In genomic region chr12:5022465-5023061, GRCh38 we compare ENCODE assay signal across 8 cellular contexts. TPM values are rescaled to one million over a fixed set of nuclear protein-coding genes. Genes with fewer than 3 reads are reported as not detected.
DNase-seq lines count a peak whose midpoint lies in the region; ATAC-seq and TF ChIP-seq lines count a peak whose summit lies in the region.

No MANE protein-coding gene starts in this region.

- CTCF ChIA-PET in Caco-2 (lab: Charles Lee): interaction anchor here (0.7 to 2.8 kb wide), 5 partner anchors 9 to 167 kb away, joined by 3 to 15 read pairs (median 5); no protein-coding TSS in a partner anchor

- H3K27me3 ChIP-seq in Caco-2 (replicated peaks; ENCODE audit: control insufficient read depth, insufficient read depth, low read length) (peaks cover 3% of the 10 kb centered on the region; the same call in 1 of the 2 replicates), NT2/D1 (ENCODE audit: insufficient read depth, insufficient read length) (peaks cover 11% of the 10 kb centered on the region), left ventricle myocardium inferior (ENCODE audit: low read depth) (no peaks in the 10 kb centered on the region)

- H3K36me3 ChIP-seq in Caco-2 (ENCODE audit: control insufficient read depth, insufficient read depth, low read length) (no peaks in the 10 kb centered on the region), NT2/D1 (ENCODE audit: insufficient read depth, insufficient read length, low read length) (no peaks in the 10 kb centered on the region), left ventricle myocardium inferior (no peaks in the 10 kb centered on the region)

- peak; percentile 98 to 99 for TF ChIP-seq CTCF in Caco-2 (IDR thresholded peaks at IDR 0.05; ENCODE audit: insufficient read depth in 1 of 2, low read depth in 1 of 2, low read length in 1 of 2, severe bottlenecking in 1 of 2, unreplicated experiment in 1 of 2)
- TF ChIP-seq CTCF in HFF-Myc (IDR thresholded peaks at IDR 0.05; ENCODE audit: low read depth, low read length, missing control alignments): peak; percentile 89
- peak; percentile 97 for TF ChIP-seq CTCF in left ventricle myocardium inferior (IDR thresholded peaks at IDR 0.05; ENCODE audit: borderline replicate concordance)

- no peak overlapping the region for H3K4me3 Mint-ChIP-seq in Caco-2 (ENCODE audit: unreplicated experiment)
- H3K4me3 Mint-ChIP-seq in activated naive CD8-positive, alpha-beta T cell treated with anti-CD3 and anti-CD28 coated beads, Interleukin-2, amount 10 ng/mL, durations not matched to agents 7 days and 5 days: no peak overlapping the region

- intact Hi-C loops in Caco-2 (cut with micrococcal nuclease; ENCODE audit: unreplicated experiment) (loop anchor here (1.0 kb wide), 2 partner anchors 62 to 420 kb away; no protein-coding TSS in a partner anchor), left ventricle myocardium inferior (cut with micrococcal nuclease) (loop anchor here (2.0 kb wide), 1 partner anchor 62 kb away; no protein-coding TSS in a partner anchor)

- H3K27ac Mint-ChIP-seq in Caco-2 (ENCODE audit: unreplicated experiment): no peak overlapping the region
- H3K27ac Mint-ChIP-seq in activated naive CD8-positive, alpha-beta T cell treated with anti-CD3 and anti-CD28 coated beads, Interleukin-2, amount 10 ng/mL, durations not matched to agents 7 days and 5 days: no peak overlapping the region

- no peak overlapping the region for H3K27ac ChIP-seq in left ventricle myocardium inferior (replicated peaks)

- DNase-seq in Caco-2 (peak in 1 of 2 experiments; percentile 65), HFF-Myc (ENCODE audit: extremely low read depth, low read depth) (no peak), NT2/D1 (ENCODE audit: low read depth, low spot score) (peak; percentile 95), left ventricle myocardium inferior (no peak)
- peak; percentile 57 for DNase-seq in activated naive CD8-positive, alpha-beta T cell treated with anti-CD3 and anti-CD28 coated beads, Interleukin-2, amount 10 ng/mL, durations not matched to agents 7 days and 5 days
- DNase-seq in stimulated activated CD4-positive, alpha-beta T cell treated with anti-CD3 and anti-CD28 coated beads, Interleukin-12 subunit alpha, Interleukin-12 subunit beta, amount 100 ng/mL, for 4 hours: peak; percentile 25

- no TSS peak for BruUV-seq in Caco-2 (replicated peaks; lab: Mats Ljungman, UMichigan)

- H3K4me1 ChIP-seq in Caco-2 (no peaks in the 10 kb centered on the region), NT2/D1 (ENCODE audit: insufficient read depth, insufficient read length) (peaks cover 3% of the 10 kb centered on the region), left ventricle myocardium inferior (peaks cover 21% of the 10 kb centered on the region)

- H3K27me3 Mint-ChIP-seq in Caco-2 (ENCODE audit: insufficient read depth, unreplicated experiment): peaks cover 28% of the 10 kb centered on the region
- peaks cover 22% of the 10 kb centered on the region for H3K27me3 Mint-ChIP-seq in activated naive CD8-positive, alpha-beta T cell treated with anti-CD3 and anti-CD28 coated beads, Interleukin-2, amount 10 ng/mL, durations not matched to agents 7 days and 5 days

- no peak overlapping the region for H3K4me3 ChIP-seq in Caco-2 (ENCODE audit: low read depth, low read length)
- no peak overlapping the region for H3K4me3 ChIP-seq in HFF-Myc (replicated peaks; ENCODE audit: low read depth, low read length)
- no peak overlapping the region for H3K4me3 ChIP-seq in NT2/D1 (ENCODE audit: insufficient read length, low read depth)
- no peak overlapping the region for H3K4me3 ChIP-seq in left ventricle myocardium inferior

- no peaks in the 10 kb centered on the region for H3K4me1 Mint-ChIP-seq in Caco-2 (ENCODE audit: low read depth, unreplicated experiment)
- H3K4me1 Mint-ChIP-seq in activated naive CD8-positive, alpha-beta T cell treated with anti-CD3 and anti-CD28 coated beads, Interleukin-2, amount 10 ng/mL, durations not matched to agents 7 days and 5 days: no peaks in the 10 kb centered on the region

- H3K9me3 ChIP-seq in Caco-2 (no peaks in the 10 kb centered on the region), NT2/D1 (ENCODE audit: insufficient read depth, low read length) (no peaks in the 10 kb centered on the region; the same call in 1 of the 2 replicates), left ventricle myocardium inferior (replicated peaks) (no peaks in the 10 kb centered on the region)

- no peak overlapping the region for H3K9ac ChIP-seq in NT2/D1 (ENCODE audit: insufficient read length, low read depth)

- no peaks in the 10 kb centered on the region for H3K36me3 Mint-ChIP-seq in Caco-2 (ENCODE audit: insufficient read depth, unreplicated experiment)
- H3K36me3 Mint-ChIP-seq in activated naive CD8-positive, alpha-beta T cell treated with anti-CD3 and anti-CD28 coated beads, Interleukin-2, amount 10 ng/mL, durations not matched to agents 7 days and 5 days: no peaks in the 10 kb centered on the region

- ATAC-seq in activated naive CD8-positive, alpha-beta T cell treated with anti-CD3 and anti-CD28 coated beads, Interleukin-2, amount 10 ng/mL, durations not matched to agents 7 days and 5 days (ENCODE audit: low read depth): peak; percentile 56
- ATAC-seq in GM18907 (IDR thresholded peaks at IDR 0.05; ENCODE audit: unreplicated experiment) (no peak), HG02678 (IDR thresholded peaks at IDR 0.05; ENCODE audit: unreplicated experiment) (no peak)

- POLR2A ChIA-PET in Caco-2 (lab: Charles Lee): no interaction called here
- POLR2A ChIA-PET in activated naive CD8-positive, alpha-beta T cell treated with anti-CD3 and anti-CD28 coated beads, Interleukin-2, amount 10 ng/mL, durations not matched to agents 7 days and 5 days (lab: Charles Lee): no interaction called here

- H3K9me3 Mint-ChIP-seq in Caco-2 (ENCODE audit: unreplicated experiment): no peaks in the 10 kb centered on the region
- no peaks in the 10 kb centered on the region for H3K9me3 Mint-ChIP-seq in activated naive CD8-positive, alpha-beta T cell treated with anti-CD3 and anti-CD28 coated beads, Interleukin-2, amount 10 ng/mL, durations not matched to agents 7 days and 5 days

RNA-seq across cellular contexts. Expression of gene KCNA5, which starts 21.1 kb away (rescaled TPM):
- total RNA-seq in Caco-2 (2022) (not detected in 2 replicates), left ventricle myocardium inferior (2.6 TPM)
- not detected for total RNA-seq in activated naive CD8-positive, alpha-beta T cell treated with anti-CD3 and anti-CD28 coated beads, Interleukin-2, amount 10 ng/mL, durations not matched to agents 7 days and 5 days

Comparison
In these comparisons a context has a peak if more than half of its experiments do, and no peak if none do; other contexts are left out.
1. DNase-seq: peak in NT2/D1 (single experiment), activated naive CD8-positive, alpha-beta T cell treated with anti-CD3 and anti-CD28 coated beads, Interleukin-2, amount 10 ng/mL, durations not matched to agents 7 days and 5 days (single experiment) and stimulated activated CD4-positive, alpha-beta T cell treated with anti-CD3 and anti-CD28 coated beads, Interleukin-12 subunit alpha, Interleukin-12 subunit beta, amount 100 ng/mL, for 4 hours (single experiment); none in HFF-Myc (single experiment) and left ventricle myocardium inferior (single experiment).
2. Peak in every context shown above with its lines, with median percentiles within 50 percentile points of each other: CTCF ChIP-seq.